9 cellular contexts compared by ENCODE assay signal in the genomic region with DNA sequence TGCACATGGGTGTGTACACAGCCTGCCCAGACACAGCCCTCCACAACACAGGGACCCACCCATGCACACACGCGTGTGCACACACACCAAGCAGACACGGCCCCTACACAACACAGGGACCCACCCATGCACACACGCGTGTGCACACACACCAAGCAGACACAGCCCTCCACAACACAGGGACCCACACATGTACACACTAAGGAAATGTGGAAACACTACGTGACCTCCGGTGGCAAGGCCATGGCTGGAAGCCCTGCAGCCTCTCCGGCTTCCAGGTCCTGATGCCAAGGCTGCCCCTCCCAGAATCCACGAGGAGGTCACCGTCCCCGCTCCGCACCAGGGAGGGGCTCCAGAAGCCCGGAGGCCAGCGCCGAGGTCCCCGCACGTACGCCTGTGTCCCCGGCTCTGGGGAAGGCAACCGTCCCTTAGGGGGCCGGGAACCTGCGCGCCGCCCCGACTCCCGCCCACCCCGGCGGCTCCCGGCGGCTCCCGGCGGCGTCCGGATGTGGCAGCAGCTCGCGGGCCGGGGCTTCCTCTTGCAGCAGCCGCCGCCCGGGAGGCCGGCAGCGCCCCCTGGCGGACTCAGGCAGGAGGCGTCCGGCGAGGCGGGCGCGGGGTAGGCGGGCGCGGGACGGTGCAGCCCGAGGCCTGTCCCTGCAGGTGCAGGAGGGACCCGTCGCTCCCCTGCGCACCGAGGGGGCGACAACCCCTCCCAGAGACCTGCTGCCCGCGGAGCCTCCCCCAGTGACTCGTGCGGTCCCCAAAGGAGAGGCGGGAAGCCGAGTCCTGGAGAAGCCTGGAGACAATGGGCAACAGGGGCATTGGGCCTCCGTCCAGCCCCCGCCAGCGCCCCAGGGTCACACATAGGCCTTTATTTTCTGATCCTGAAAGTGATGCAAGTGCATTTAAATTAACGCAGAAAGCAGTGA. TPM values are rescaled to one million over a fixed set of nuclear protein-coding genes. Genes with fewer than 3 reads are reported as not detected.
DNase-seq lines count a peak whose midpoint lies in the region; ATAC-seq and TF ChIP-seq lines count a peak whose summit lies in the region.
"Had no signal": no experiment of that assay in that cellular context is flagged by ENCODE, and none has a peak within 500 bp of the region (broad histone marks: within the 10 kb centered on the region; RNA-seq: fewer than 3 reads in every experiment).

No MANE protein-coding gene starts in this region.

- H3K9me3 ChIP-seq in CD4-positive, alpha-beta T cell (ENCODE audit: control insufficient read depth, low read length) = no peaks in the 10 kb centered on the region
- no peaks in the 10 kb centered on the region for H3K9me3 ChIP-seq in endocrine pancreas (ENCODE audit: control insufficient read depth, low read length)

- no peaks in the 10 kb centered on the region for H3K27me3 ChIP-seq in CD4-positive, alpha-beta T cell (ENCODE audit: control insufficient read depth, insufficient read depth, low read length)
- no peaks in the 10 kb centered on the region for H3K27me3 ChIP-seq in endocrine pancreas (ENCODE audit: control insufficient read depth, insufficient read depth, low read length)

- TF ChIP-seq CTCF in CD4-positive, alpha-beta T cell (IDR thresholded peaks at IDR 0.05) = peak; percentile 73
- peak; percentile 97 for TF ChIP-seq CTCF in mesothelial cell of epicardium (IDR thresholded peaks at IDR 0.05; ENCODE audit: unreplicated experiment)

- H3K4me1 ChIP-seq in endocrine pancreas (ENCODE audit: control insufficient read depth, insufficient read depth, low read length) = no peaks in the 10 kb centered on the region

- intact Hi-C loops in CD4-positive, alpha-beta T cell (cut with DNase I, micrococcal nuclease) = loop anchor here (1.0 to 5.0 kb wide), 4 partner anchors 97 to 452 kb away; partner anchors contain the start of genes CUL4A (in 1 of the 2), LAMP1 (in 1 of the 2) and PCID2 (in 1 of the 2)

- peaks cover 6% of the 10 kb centered on the region for H3K4me1 Mint-ChIP-seq in CD4-positive, alpha-beta T cell (ENCODE audit: low read depth)
- peaks cover 5% of the 10 kb centered on the region for H3K4me1 Mint-ChIP-seq in mesothelial cell of epicardium

- CTCF ChIA-PET in CD4-positive, alpha-beta T cell (lab: Charles Lee) = interaction anchor here (0.6 to 0.8 kb wide), 11 partner anchors 16 to 456 kb away, joined by 3 to 6 read pairs (median 3); partner anchors contain the start of gene LAMP1

- H3K4me3 ChIP-seq in endocrine pancreas (ENCODE audit: control insufficient read depth, insufficient read depth, low read length) = no peak overlapping the region

- H3K9me3 Mint-ChIP-seq in CD4-positive, alpha-beta T cell = no peaks in the 10 kb centered on the region
- peaks cover 3% of the 10 kb centered on the region for H3K9me3 Mint-ChIP-seq in mesothelial cell of epicardium

- H3K27ac ChIP-seq in CD4-positive, alpha-beta T cell (ENCODE audit: low read depth, low read length) = no peak overlapping the region
- H3K27ac ChIP-seq: epithelial cell of prostate had no signal

- POLR2A ChIA-PET in CD4-positive, alpha-beta T cell (lab: Charles Lee) = interaction anchor here (1.0 kb wide), 2 partner anchors 97 to 184 kb away, joined by 4 to 5 read pairs; partner anchors contain the start of genes CUL4A and LAMP1

- peak overlapping the region; percentile 89 for H3K4me3 Mint-ChIP-seq in CD4-positive, alpha-beta T cell
- H3K4me3 Mint-ChIP-seq in mesothelial cell of epicardium = peak overlapping the region; percentile 77

- no peaks in the 10 kb centered on the region for H3K36me3 ChIP-seq in endocrine pancreas (ENCODE audit: control insufficient read depth, insufficient read depth, low read length)

- DNase-seq in CD4-positive, alpha-beta T cell = peak; percentile 63 to 86 (median 79)
- DNase-seq in NCI-H82 treated with DMSO at 0.1 percent for 48 hours (lab: John Stamatoyannopoulos, UW; ENCODE audit: unreplicated experiment) (peak; percentile 66), mesothelial cell of epicardium (ENCODE audit: low spot score in 2 of 2, unreplicated experiment in 2 of 2) (peak; percentile 83 to 88)
- peak; percentile 51 to 58 for DNase-seq in activated CD8-positive, alpha-beta memory T cell treated with anti-CD3 and anti-CD28 coated beads for 4 hours (ENCODE audit: low read depth in 2 of 2)
- peak; percentile 72 to 79 for DNase-seq in stimulated activated CD8-positive, alpha-beta memory T cell treated with anti-CD3 and anti-CD28 coated beads, Interleukin-15, amount 100 ng/mL, for 48 hours (ENCODE audit: low read depth in 2 of 2)

- peak overlapping the region; percentile 55 for H3K9ac ChIP-seq in endocrine pancreas (ENCODE audit: control insufficient read depth, insufficient read depth, low read length)

- no peaks in the 10 kb centered on the region for H3K27me3 Mint-ChIP-seq in CD4-positive, alpha-beta T cell
- no peaks in the 10 kb centered on the region for H3K27me3 Mint-ChIP-seq in mesothelial cell of epicardium (ENCODE audit: low read depth)

- no peaks in the 10 kb centered on the region for H3K36me3 Mint-ChIP-seq in CD4-positive, alpha-beta T cell (ENCODE audit: low read depth)
- H3K36me3 Mint-ChIP-seq in mesothelial cell of epicardium = no peaks in the 10 kb centered on the region

- no peak overlapping the region for H3K27ac Mint-ChIP-seq in CD4-positive, alpha-beta T cell
- H3K27ac Mint-ChIP-seq in mesothelial cell of epicardium = no peak overlapping the region

- ATAC-seq in CD4-positive, alpha-beta T cell (ENCODE audit: poor library complexity) = peak; percentile 96
- ATAC-seq in GM19351 (IDR thresholded peaks at IDR 0.05; ENCODE audit: unreplicated experiment) = peak; percentile 93
- peak; percentile 82 for ATAC-seq in HG03457 (IDR thresholded peaks at IDR 0.05; ENCODE audit: unreplicated experiment)

RNA-seq across cellular contexts. Expression of gene GRTP1, which starts 29.9 kb away (rescaled TPM):
- under 1 TPM; 0.67 to 0.82 TPM for total RNA-seq in CD4-positive, alpha-beta T cell
- total RNA-seq in mesothelial cell of epicardium = 13.6 to 14.7 TPM (median 13.7 TPM) in 3 replicates

RNA-seq across cellular contexts. Expression of gene ADPRHL1, which starts 59.5 kb away (rescaled TPM):
- under 1 TPM; 0.42 to 0.47 TPM for total RNA-seq in CD4-positive, alpha-beta T cell
- total RNA-seq in mesothelial cell of epicardium = 3.4 to 4.2 TPM (median 4.1 TPM) in 3 replicates
